Comparison of ENCODE assay signal across 7 cellular contexts in genomic region chr11:2595205-2595604, GRCh38.
"Had no signal": no experiment of that assay in that cellular context is flagged by ENCODE, and none has a peak within 500 bp of the region (broad histone marks: within the 10 kb centered on the region; RNA-seq: fewer than 3 reads in every experiment).

No MANE protein-coding gene starts in this region.

- H3K4me3 Mint-ChIP-seq: IgD-negative memory B cell had no signal

- H3K9ac ChIP-seq: KMS-11 had no signal

- DNase-seq: Karpas-422, KBM-7, KG1 had no signal

- H3K27me3 Mint-ChIP-seq: IgD-negative memory B cell had no signal

- H3K27ac ChIP-seq: HL-60, KMS-11 had no signal

- H3K4me2 ChIP-seq: KMS-11 had no signal

- H3K4me1 Mint-ChIP-seq: IgD-negative memory B cell had no signal

- H3K27ac Mint-ChIP-seq: IgD-negative memory B cell had no signal

- FAIRE-seq: HTR-8/SVneo had no signal
